ENCODE assay signal across 16 cellular contexts in genomic region chr12:218728-219590, GRCh38. TPM values are rescaled to one million over a fixed set of nuclear protein-coding genes. Genes with fewer than 3 reads are reported as not detected.
DNase-seq lines count a peak whose midpoint lies in the region; ATAC-seq, FAIRE-seq and TF ChIP-seq lines count a peak whose summit lies in the region.
"Had no signal": no experiment of that assay in that cellular context is flagged by ENCODE, and none has a peak within 500 bp of the region (broad histone marks: within the 10 kb centered on the region; RNA-seq: fewer than 3 reads in every experiment).

No MANE protein-coding gene starts in this region.

- H3K9ac ChIP-seq in H1 (replicated peaks in 1 of 4; ENCODE audit: extremely low read depth in 1 of 4, low read depth in 3 of 4, low read length in 3 of 4) (no peak overlapping the region), HepG2 (ENCODE audit: insufficient read depth, low read depth, low read length) (no peak overlapping the region)

- H3K56ac ChIP-seq in H1 (replicated peaks; ENCODE audit: insufficient read length, low read depth, low read length): no peak overlapping the region

- peaks cover 19% of the 10 kb centered on the region for H3K27me3 Mint-ChIP-seq in GM23338 (ENCODE audit: insufficient read depth, low read depth, poor library complexity)

- no peaks in the 10 kb centered on the region; the same call in 2 of the 3 replicates for H3K36me3 Mint-ChIP-seq in GM23338 (ENCODE audit: low read depth)
- H3K36me3 Mint-ChIP-seq: CD4-positive, alpha-beta memory T cell had no signal

- no peak overlapping the region for H3K27ac ChIP-seq in H1 (ENCODE audit: low read depth, low read length)
- no peak overlapping the region for H3K27ac ChIP-seq in HepG2 (ENCODE audit: extremely low read length, insufficient read depth, low read length)
- H3K27ac ChIP-seq in spleen: no peak overlapping the region
- no peak overlapping the region for H3K27ac ChIP-seq in GM23338 (ENCODE audit: low read depth)
- H3K27ac ChIP-seq: A549, C4-2B had no signal

- H2BK20ac ChIP-seq in H1 (ENCODE audit: low read length): no peak overlapping the region

- no peak overlapping the region for H4K5ac ChIP-seq in H1 (ENCODE audit: insufficient read length, low read depth, low read length)

- H3K9me2 ChIP-seq in GM23338 (ENCODE audit: insufficient read depth): no peaks in the 10 kb centered on the region

- H2BK15ac ChIP-seq in H1 (ENCODE audit: low read length): peak overlapping the region; percentile 98

- H2BK120ac ChIP-seq in H1 (replicated peaks; ENCODE audit: low read depth, low read length): no peak overlapping the region

- H3K23me2 ChIP-seq in H1 (ENCODE audit: low read depth, low read length): peaks cover 4% of the 10 kb centered on the region; the same call in 1 of the 2 replicates

- intact Hi-C loops in HepG2 (cut with micrococcal nuclease; ENCODE audit: unreplicated experiment): no loop called here
- intact Hi-C loops in spleen (cut with DNase I; ENCODE audit: low total_unique reads): no loop called here

- no peak overlapping the region for H3K27ac Mint-ChIP-seq in GM23338
- H3K27ac Mint-ChIP-seq: CD4-positive, alpha-beta memory T cell had no signal

- H2AFZ ChIP-seq in H1 (ENCODE audit: low read length) (no peak overlapping the region), HepG2 (ENCODE audit: low read length) (no peak overlapping the region), GM23338 (no peak overlapping the region)

- 89% methylated on average over 29 of the region's 30 CpGs; no CpG with 5 or more reads in 1 of the 2 experiments for WGBS in H1 (ENCODE audit: extremely low coverage in 1 of 2, insufficient coverage in 1 of 2, insufficient read length in 1 of 2, insufficient replicate concordance in 2 of 2, low coverage in 1 of 2, low lambda C conversion rate in 2 of 2, missing lambda C conversion rate in 1 of 2), 2 experiments
- 54% methylated on average over 28 of the region's 30 CpGs for WGBS in HepG2 (ENCODE audit: low lambda C conversion rate)
- 79 to 86% (median 85%) methylated on average over 30 of the region's 30 CpGs for WGBS in spleen, 5 donors

- H3K27me3 ChIP-seq in H1 (replicated peaks in 1 of 4; ENCODE audit: control insufficient read depth in 3 of 4, extremely low read depth in 1 of 4, insufficient read depth in 3 of 4, low read length in 3 of 4): peaks cover 0 to 3% (median 0%) of the 10 kb centered on the region in 4 experiments; a peak in 1 of 7 replicates
- H3K27me3 ChIP-seq in HepG2 (ENCODE audit: control insufficient read depth in 1 of 2, insufficient read depth in 2 of 2, low read length in 2 of 2): peaks cover 0 to 6% of the 10 kb centered on the region in 2 experiments; a peak in 2 of 5 replicates
- H3K27me3 ChIP-seq in spleen (replicated peaks in 1 of 7): peaks cover 0 to 54% (median 0%) of the 10 kb centered on the region in 7 donors
- no peaks in the 10 kb centered on the region for H3K27me3 ChIP-seq in GM23338 (ENCODE audit: insufficient read depth)
- H3K27me3 ChIP-seq: BE2C had no signal

- H3F3A ChIP-seq in GM23338 (replicated peaks; ENCODE audit: low read depth): no peaks in the 10 kb centered on the region

- H3K23ac ChIP-seq in H1 (ENCODE audit: insufficient read length): no peak overlapping the region

- H4K20me1 ChIP-seq in H1 (replicated peaks in 1 of 2; ENCODE audit: control insufficient read depth in 1 of 2, insufficient read depth in 2 of 2, low read length in 2 of 2): no peaks in the 10 kb centered on the region
- H4K20me1 ChIP-seq in HepG2 (ENCODE audit: insufficient read depth, low read length): no peaks in the 10 kb centered on the region
- H4K20me1 ChIP-seq in GM23338 (replicated peaks; ENCODE audit: insufficient read depth): no peaks in the 10 kb centered on the region

- POLR2A ChIA-PET in H1 (lab: Charles Lee; ENCODE audit: partially characterized antibody): interaction anchor here (1.3 kb wide), 1 partner anchor 29 kb away, joined by 3 read pairs; no protein-coding TSS in a partner anchor
- POLR2A ChIA-PET in HepG2 (lab: Yijun Ruan, JAX): interaction anchor here (0.5 to 1.7 kb wide), 5 partner anchors 8 to 74 kb away, joined by 4 to 14 read pairs (median 4); no protein-coding TSS in a partner anchor

- no peaks in the 10 kb centered on the region for H3K79me2 ChIP-seq in H1 (ENCODE audit: control insufficient read depth in 1 of 2, insufficient read depth in 2 of 2, low read length in 2 of 2)
- H3K79me2 ChIP-seq in HepG2 (ENCODE audit: insufficient read depth, low read length): no peaks in the 10 kb centered on the region
- no peaks in the 10 kb centered on the region for H3K79me2 ChIP-seq in GM23338 (replicated peaks; ENCODE audit: insufficient read depth)

- H4K8ac ChIP-seq in H1 (ENCODE audit: extremely low read depth, insufficient read depth, low read length): no peak overlapping the region

- TF ChIP-seq POLR2A in H1 (IDR thresholded peaks at IDR 0.05; ENCODE audit: control extremely low read depth in 1 of 2, low read depth in 2 of 2, low read length in 2 of 2) (no peak), HepG2 (IDR thresholded peaks at IDR 0.05; ENCODE audit: insufficient read depth in 1 of 2, low read depth in 2 of 2, low read length in 2 of 2) (no peak), spleen (IDR thresholded peaks at IDR 0.05) (no peak)

- TF ChIP-seq CTCF in H1 (IDR thresholded peaks at IDR 0.05; ENCODE audit: control extremely low read depth in 1 of 3, insufficient read depth in 1 of 3, low read depth in 1 of 3, low read length in 3 of 3) (no peak), HepG2 (CRISPR knock-in tag; IDR thresholded peaks at IDR 0.05) (no peak), spleen (IDR thresholded peaks at IDR 0.05 in 8 of 11, conservative IDR thresholded peaks at IDR 0.05 in 3 of 11) (no peak), GM23338 (conservative IDR thresholded peaks at IDR 0.05; ENCODE audit: low read depth in 2 of 2) (no peak)

- no peak for FAIRE-seq in H1 (lab: Jason Lieb, UNC)
- FAIRE-seq in HepG2 (lab: Jason Lieb, UNC): no peak
- FAIRE-seq: A549, GM12878 had no signal

- in situ Hi-C loops in HepG2 (cut with HindIII; ENCODE audit: extremely low pct_ligation_motif_present, low pct_unique_long_range_greater_than_20kb): no loop called here

- H2AK5ac ChIP-seq in H1 (ENCODE audit: low read depth, low read length): no peak overlapping the region

- CTCF ChIA-PET in H1 (lab: Charles Lee; ENCODE audit: partially characterized antibody): interaction anchor here (0.6 to 6.9 kb wide), 43 partner anchors 8 to 224 kb away, joined by 3 to 101 read pairs (median 7); no protein-coding TSS in a partner anchor
- CTCF ChIA-PET in HepG2 (lab: Yijun Ruan, JAX; ENCODE audit: low intra/inter-chr PET ratio, low total read pairs): interaction anchor here (1.3 to 1.9 kb wide), 3 partner anchors 30 to 52 kb away, joined by 3 to 11 read pairs (median 4); no protein-coding TSS in a partner anchor

- H3K4me3 ChIP-seq in H1 (ENCODE audit: extremely low read depth in 1 of 4, insufficient read depth in 2 of 4, low read depth in 3 of 4, low read length in 4 of 4) (no peak overlapping the region), HepG2 (replicated peaks in 1 of 3; ENCODE audit: insufficient read depth in 1 of 3, low read depth in 2 of 3, low read length in 3 of 3) (no peak overlapping the region), spleen (no peak overlapping the region), GM23338 (no peak overlapping the region)
- H3K4me3 ChIP-seq: A549, GM12878 had no signal

- 0 out of 2 replicates have a peak overlapping the region, but pooled peaks have one; percentile 68 for H2BK12ac ChIP-seq in H1 (ENCODE audit: low read depth, low read length)

- H3K18ac ChIP-seq in H1 (ENCODE audit: extremely low read depth, low read length): no peak overlapping the region

- H3K9me3 ChIP-seq in H1 (ENCODE audit: insufficient read depth in 2 of 2, low read depth in 1 of 2, low read length in 1 of 2) (no peaks in the 10 kb centered on the region), HepG2 (ENCODE audit: low read length) (no peaks in the 10 kb centered on the region), spleen (no peaks in the 10 kb centered on the region)
- H3K9me3 ChIP-seq: A549, BE2C had no signal

- no peak overlapping the region; the same call in 2 of the 3 replicates for H3K4me3 Mint-ChIP-seq in GM23338
- H3K4me3 Mint-ChIP-seq: CD4-positive, alpha-beta memory T cell had no signal

- H3K36me3 ChIP-seq in H1 (ENCODE audit: control insufficient read depth in 2 of 4, insufficient read depth in 4 of 4, low read length in 3 of 4) (no peaks in the 10 kb centered on the region), HepG2 (replicated peaks in 1 of 2; ENCODE audit: control insufficient read depth in 1 of 2, insufficient read depth in 2 of 2, low read length in 2 of 2) (no peaks in the 10 kb centered on the region), spleen (no peaks in the 10 kb centered on the region), GM23338 (ENCODE audit: insufficient read depth) (no peaks in the 10 kb centered on the region)
- H3K36me3 ChIP-seq: BE2C had no signal

- no peak overlapping the region for H3K4ac ChIP-seq in H1 (replicated peaks; ENCODE audit: insufficient read length, low read depth, low read length)

- no peaks in the 10 kb centered on the region for H3K9me3 Mint-ChIP-seq in GM23338
- H3K9me3 Mint-ChIP-seq: CD4-positive, alpha-beta memory T cell had no signal

- ATAC-seq in HepG2 (no peak), GM23338 (no peak)

- no peaks in the 10 kb centered on the region for H3K79me1 ChIP-seq in H1 (ENCODE audit: low read depth, low read length)

- TF ChIP-seq EP300 in H1 (IDR thresholded peaks at IDR 0.05; ENCODE audit: borderline replicate concordance in 1 of 2, low read depth in 2 of 2, low read length in 2 of 2): no peak
- TF ChIP-seq EP300 in HepG2 (IDR thresholded peaks at IDR 0.05; ENCODE audit: low read depth in 2 of 2, low read length in 2 of 2): no peak
- TF ChIP-seq EP300 in HepG2 (CRISPR knock-in tag; IDR thresholded peaks at IDR 0.05; ENCODE audit: borderline replicate concordance): no peak

- H3K4me1 ChIP-seq in H1 (replicated peaks in 1 of 4; ENCODE audit: control insufficient read depth in 3 of 4, insufficient read depth in 4 of 4, low read length in 3 of 4) (peaks cover 0 to 14% (median 12%) of the 10 kb centered on the region in 4 experiments; a peak in 6 of 7 replicates), HepG2 (ENCODE audit: insufficient read depth, low read length) (peaks cover 25% of the 10 kb centered on the region), spleen (peaks cover 0 to 20% (median 0%) of the 10 kb centered on the region in 6 donors), GM23338 (ENCODE audit: insufficient read depth) (peaks cover 9% of the 10 kb centered on the region)
- H3K4me1 ChIP-seq: BE2C had no signal

- H3K4me2 ChIP-seq in H1 (ENCODE audit: insufficient read depth in 1 of 2, low read depth in 2 of 2, low read length in 2 of 2): no peak overlapping the region
- no peak overlapping the region for H3K4me2 ChIP-seq in HepG2 (ENCODE audit: low read depth, low read length)
- H3K4me2 ChIP-seq in GM23338: no peak overlapping the region

- H3K4me1 Mint-ChIP-seq in GM23338: peaks cover 15% of the 10 kb centered on the region

- no peak overlapping the region for H4K91ac ChIP-seq in H1 (replicated peaks; ENCODE audit: insufficient read length, low read length)

- BruUV-seq in HepG2 (replicated peaks; lab: Mats Ljungman, UMichigan): no TSS peak

- no peak overlapping the region for H3K14ac ChIP-seq in H1 (ENCODE audit: insufficient read length)

- DNase-seq in H1 (ENCODE audit: low read depth in 1 of 2, low spot score in 2 of 2): no peak
- no peak for DNase-seq in HepG2 (ENCODE audit: low spot score)
- peak; percentile 53 for DNase-seq in spleen
- no peak for DNase-seq in kidney glomerular epithelial cell (lab: John Stamatoyannopoulos, UW)
- DNase-seq in GM23338 (ENCODE audit: low spot score): no peak
- DNase-seq in NCI-H2107 treated with DMSO at 0.1 percent for 48 hours (lab: John Stamatoyannopoulos, UW; ENCODE audit: unreplicated experiment): no peak
- DNase-seq: DMS79 had no signal

- H2BK5ac ChIP-seq in H1 (ENCODE audit: low read depth, low read length): no peak overlapping the region

- TF ChIP-seq RAD21 in H1 (IDR thresholded peaks at IDR 0.05 in 1 of 2, conservative IDR thresholded peaks at IDR 0.05 in 1 of 2; ENCODE audit: low read depth in 2 of 2, low read length in 2 of 2) (no peak), HepG2 (CRISPR knock-in tag; IDR thresholded peaks at IDR 0.05) (no peak)

RNA-seq across cellular contexts. Expression of gene SLC6A12, which starts 5.0 kb away (rescaled TPM):
- total RNA-seq in H1 (2021; fragmentation: NEBNext Ultra II Directional; extraction: Animal tissue kit (Norgen Biotek cat#: 25700)): 0.65 and 1.1 TPM in 2 replicates
- polyA plus RNA-seq in H1 (2011; rRNA removed) (0.63 and 0.70 TPM in 2 replicates), HepG2 (2011; rRNA removed) (3.7 and 6.0 TPM in 2 replicates), spleen (1 to 10 TPM in 1 of 3 donors, under 1 TPM in 2; 0.35 to 1.2 (median 0.50) TPM), GM23338 (2016; fragmentation: Nextera tagmentation; extraction: Ambion mirVana) (0.43 TPM in 1 of 2 replicates, not detected in the other)
- polyA plus RNA-seq in H1 (2011; cell fraction: cytosol; rRNA removed): 0.44 TPM
- polyA plus RNA-seq in H1 (2011; cell fraction: nucleus; rRNA removed): 1.6 TPM
- 0.33 to 1.2 TPM (median 0.91 TPM) in 4 replicates for polyA plus RNA-seq in H1 (2012, experiment 1 of 2)
- polyA plus RNA-seq in H1 (2012, experiment 2 of 2): 0.56 TPM
- 0.36 TPM for polyA plus RNA-seq in H1 (2013, experiment 1 of 2)
- polyA plus RNA-seq in H1 (2013, experiment 2 of 2): 0.46 TPM
- 1.8 and 3.6 TPM in 2 replicates for polyA minus RNA-seq in H1 (2011; rRNA and poly(A)+ RNA removed)
- polyA minus RNA-seq in H1 (2011; cell fraction: cytosol; rRNA and poly(A)+ RNA removed): not detected
- polyA minus RNA-seq in H1 (2011; cell fraction: nucleus; rRNA and poly(A)+ RNA removed): 1.8 TPM
- total RNA-seq in HepG2 (2016; rRNA removed; fragmentation: Illumina TruSeq; extraction: Trizol) (9.5 and 18.8 TPM in 2 replicates), spleen (1 to 10 TPM in 6 of 7 donors, under 1 TPM in 1; 0.91 to 3.1 (median 2.7) TPM)
- total RNA-seq in HepG2 (2016; cell fraction: cytosol; rRNA removed; fragmentation: Illumina TruSeq; extraction: Trizol; ENCODE audit: low read depth): 3.7 and 5.6 TPM in 2 replicates
- 10.4 and 17.8 TPM in 2 replicates for total RNA-seq in HepG2 (2016; cell fraction: insoluble cytoplasmic fraction; rRNA removed; fragmentation: Illumina TruSeq; extraction: Trizol)
- 7.4 and 8.0 TPM in 2 replicates for total RNA-seq in HepG2 (2016; cell fraction: membrane; rRNA removed; fragmentation: Illumina TruSeq; extraction: Trizol)
- 17.0 and 17.6 TPM in 2 replicates for total RNA-seq in HepG2 (2016; cell fraction: nucleus; rRNA removed; fragmentation: Illumina TruSeq; extraction: Trizol)
- polyA plus RNA-seq in HepG2 (2011; cell fraction: cytosol; rRNA removed): 4.4 and 5.0 TPM in 2 replicates
- polyA plus RNA-seq in HepG2 (2011; cell fraction: nucleus; rRNA removed): 10.3 and 12.4 TPM in 2 replicates
- polyA plus RNA-seq in HepG2 (2012): 0.66 and 5.8 TPM in 2 replicates
- polyA plus RNA-seq in HepG2 (2016; cell fraction: cytosol; fragmentation: Illumina TruSeq; extraction: Trizol; ENCODE audit: low read depth): 2.3 and 2.8 TPM in 2 replicates
- polyA plus RNA-seq in HepG2 (2016; cell fraction: insoluble cytoplasmic fraction; fragmentation: Illumina TruSeq; extraction: Trizol; ENCODE audit: low read depth): 7.2 and 9.0 TPM in 2 replicates
- 3.9 and 4.9 TPM in 2 replicates for polyA plus RNA-seq in HepG2 (2016; cell fraction: membrane; fragmentation: Illumina TruSeq; extraction: Trizol; ENCODE audit: low read depth)
- polyA plus RNA-seq in HepG2 (2016; cell fraction: nucleus; fragmentation: Illumina TruSeq; extraction: Trizol; ENCODE audit: insufficient read depth, low read depth): 27.1 and 27.7 TPM in 2 replicates
- polyA minus RNA-seq in HepG2 (2011; rRNA and poly(A)+ RNA removed; ENCODE audit: low replicate concordance): 1.2 and 11.3 TPM in 2 replicates
- 7.0 and 7.2 TPM in 2 replicates for polyA minus RNA-seq in HepG2 (2011; cell fraction: cytosol; rRNA and poly(A)+ RNA removed)
- 5.8 and 7.1 TPM in 2 replicates for polyA minus RNA-seq in HepG2 (2011; cell fraction: nucleus; rRNA and poly(A)+ RNA removed)
- 0.56 and 2.1 TPM in 2 replicates for total RNA-seq in GM23338 (2014; rRNA removed; shearing (Covaris generic))
- total RNA-seq: G401, HT-29 had no signal
- polyA plus RNA-seq: CD4-positive, alpha-beta memory T cell had no signal

RNA-seq across cellular contexts. Expression of gene SLC6A13, which starts 43.7 kb away (rescaled TPM):
- not detected in 2 replicates for total RNA-seq in H1 (2021; fragmentation: NEBNext Ultra II Directional; extraction: Animal tissue kit (Norgen Biotek cat#: 25700))
- 0.03 and 0.19 TPM in 2 replicates for polyA plus RNA-seq in H1 (2011; rRNA removed)
- 0.05 TPM for polyA plus RNA-seq in H1 (2011; cell fraction: cytosol; rRNA removed)
- 0.61 TPM for polyA plus RNA-seq in H1 (2011; cell fraction: nucleus; rRNA removed)
- 0.39 TPM in 1 of 4 replicates, not detected in the others for polyA plus RNA-seq in H1 (2012, experiment 1 of 2)
- polyA plus RNA-seq in H1 (2012, experiment 2 of 2): not detected
- polyA plus RNA-seq in H1 (2013, experiment 1 of 2): 0.06 TPM
- polyA plus RNA-seq in H1 (2013, experiment 2 of 2): 0.11 TPM
- 0.16 and 0.24 TPM in 2 replicates for polyA minus RNA-seq in H1 (2011; rRNA and poly(A)+ RNA removed)
- polyA minus RNA-seq in H1 (2011; cell fraction: cytosol; rRNA and poly(A)+ RNA removed): not detected
- polyA minus RNA-seq in H1 (2011; cell fraction: nucleus; rRNA and poly(A)+ RNA removed): 1.6 TPM
- 0.15 and 0.52 TPM in 2 replicates for total RNA-seq in HepG2 (2016; rRNA removed; fragmentation: Illumina TruSeq; extraction: Trizol)
- total RNA-seq in HepG2 (2016; cell fraction: cytosol; rRNA removed; fragmentation: Illumina TruSeq; extraction: Trizol; ENCODE audit: low read depth): not detected in 2 replicates
- 0.22 TPM in 1 of 2 replicates, not detected in the other for total RNA-seq in HepG2 (2016; cell fraction: insoluble cytoplasmic fraction; rRNA removed; fragmentation: Illumina TruSeq; extraction: Trizol)
- total RNA-seq in HepG2 (2016; cell fraction: membrane; rRNA removed; fragmentation: Illumina TruSeq; extraction: Trizol): not detected in 2 replicates
- 0.40 TPM in 1 of 2 replicates, not detected in the other for total RNA-seq in HepG2 (2016; cell fraction: nucleus; rRNA removed; fragmentation: Illumina TruSeq; extraction: Trizol)
- 0.05 and 0.60 TPM in 2 replicates for polyA plus RNA-seq in HepG2 (2011; rRNA removed)
- polyA plus RNA-seq in HepG2 (2011; cell fraction: cytosol; rRNA removed): 0.17 and 0.21 TPM in 2 replicates
- polyA plus RNA-seq in HepG2 (2011; cell fraction: nucleus; rRNA removed): 1.4 and 1.6 TPM in 2 replicates
- 0.60 and 0.83 TPM in 2 replicates for polyA plus RNA-seq in HepG2 (2012)
- not detected in 2 replicates for polyA plus RNA-seq in HepG2 (2016; cell fraction: cytosol; fragmentation: Illumina TruSeq; extraction: Trizol; ENCODE audit: low read depth)
- not detected in 2 replicates for polyA plus RNA-seq in HepG2 (2016; cell fraction: insoluble cytoplasmic fraction; fragmentation: Illumina TruSeq; extraction: Trizol; ENCODE audit: low read depth)
- polyA plus RNA-seq in HepG2 (2016; cell fraction: membrane; fragmentation: Illumina TruSeq; extraction: Trizol; ENCODE audit: low read depth): not detected in 2 replicates
- 0.67 and 1.00 TPM in 2 replicates for polyA plus RNA-seq in HepG2 (2016; cell fraction: nucleus; fragmentation: Illumina TruSeq; extraction: Trizol; ENCODE audit: insufficient read depth, low read depth)
- polyA minus RNA-seq in HepG2 (2011; rRNA and poly(A)+ RNA removed; ENCODE audit: low replicate concordance): 0.70 TPM in 1 of 2 replicates, not detected in the other
- polyA minus RNA-seq in HepG2 (2011; cell fraction: cytosol; rRNA and poly(A)+ RNA removed): not detected in 2 replicates
- 2.7 and 3.2 TPM in 2 replicates for polyA minus RNA-seq in HepG2 (2011; cell fraction: nucleus; rRNA and poly(A)+ RNA removed)
- total RNA-seq in spleen: 1 to 10 TPM in 1 of 7 donors, under 1 TPM in 1, not detected in 5; 0.30 to 1.7 TPM
- under 1 TPM; 0.22 to 0.39 (median 0.24) TPM for polyA plus RNA-seq in spleen
- 0.27 TPM in 1 of 2 replicates, not detected in the other for total RNA-seq in GM23338 (2014; rRNA removed; shearing (Covaris generic))
- polyA plus RNA-seq in GM23338 (2016; fragmentation: Nextera tagmentation; extraction: Ambion mirVana): not detected in 2 replicates
- total RNA-seq: G401, H7, HT-29 had no signal
- polyA plus RNA-seq: AG04450 had no signal
